17 cellular contexts compared by ENCODE assay signal in the genomic region with DNA sequence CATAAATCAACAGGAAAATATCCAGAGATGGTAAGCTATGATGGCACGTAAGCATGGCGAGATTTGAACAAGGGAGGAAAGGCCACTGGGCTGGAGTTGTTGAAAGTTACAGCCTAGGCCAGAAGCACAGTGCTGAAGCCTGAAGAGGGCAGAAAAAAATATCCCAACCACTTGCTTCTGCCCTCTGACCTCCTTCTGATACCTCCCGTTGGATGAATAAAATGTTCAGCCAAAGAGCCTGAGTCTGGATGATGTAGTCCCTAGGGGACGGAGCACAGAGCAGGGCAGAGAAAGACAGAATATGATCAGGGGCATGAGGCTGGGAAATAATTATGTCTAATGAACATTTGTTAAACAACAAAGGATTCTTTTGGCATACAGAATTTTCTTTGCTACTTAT.
"Had no signal": no experiment of that assay in that cellular context is flagged by ENCODE, and none has a peak within 500 bp of the region (broad histone marks: within the 10 kb centered on the region; RNA-seq: fewer than 3 reads in every experiment).

No MANE protein-coding gene starts in this region.

- DNase-seq: activated CD4-positive, alpha-beta T cell treated with anti-CD3 and anti-CD28 coated beads, Interleukin-2, amount 10 ng/mL, durations not matched to agents 24 days and 14 days; activated CD4-positive, CD25-positive, alpha-beta regulatory T cell; activated CD8-positive, alpha-beta T cell treated with anti-CD3 and anti-CD28 coated beads for 36 hours; activated naive CD4-positive, alpha-beta T cell treated with Interleukin-2 at 50 U/mL for 16 hours; activated T-cell treated with anti-CD3 and anti-CD28 coated beads, Interleukin-2, amount 50 U/mL, for 24 hours; body of pancreas; central memory CD4-positive, alpha-beta T cell; heart right ventricle; T-cell; T-helper 9 cell had no signal

- H2AFZ ChIP-seq: parathyroid adenoma had no signal

- H3K4me1 ChIP-seq: parathyroid adenoma had no signal

- H3K9ac ChIP-seq: parathyroid adenoma had no signal

- H3K4me3 ChIP-seq: body of pancreas, coronary artery, gastroesophageal sphincter, heart right ventricle, lung, skin epidermis, suprapubic skin had no signal

- H3K27me3 ChIP-seq: body of pancreas, gastroesophageal sphincter, heart right ventricle, suprapubic skin had no signal

- H3K9me3 ChIP-seq: body of pancreas, gastroesophageal sphincter, heart right ventricle, suprapubic skin had no signal

- H3K27ac ChIP-seq: body of pancreas, coronary artery, gastroesophageal sphincter, heart right ventricle, parathyroid adenoma, suprapubic skin had no signal

- ATAC-seq: activated CD8-positive, alpha-beta T cell treated with anti-CD3 and anti-CD28 coated beads for 36 hours; body of pancreas; gastroesophageal sphincter; SK-N-SH treated with all-trans-retinoic acid at 6 μM for 48 hours; T-cell had no signal

- H3K79me2 ChIP-seq: parathyroid adenoma had no signal

- H3K36me3 ChIP-seq: gastroesophageal sphincter, suprapubic skin had no signal
